Comparison of ENCODE assay signal across 2 cellular contexts in the genomic region with DNA sequence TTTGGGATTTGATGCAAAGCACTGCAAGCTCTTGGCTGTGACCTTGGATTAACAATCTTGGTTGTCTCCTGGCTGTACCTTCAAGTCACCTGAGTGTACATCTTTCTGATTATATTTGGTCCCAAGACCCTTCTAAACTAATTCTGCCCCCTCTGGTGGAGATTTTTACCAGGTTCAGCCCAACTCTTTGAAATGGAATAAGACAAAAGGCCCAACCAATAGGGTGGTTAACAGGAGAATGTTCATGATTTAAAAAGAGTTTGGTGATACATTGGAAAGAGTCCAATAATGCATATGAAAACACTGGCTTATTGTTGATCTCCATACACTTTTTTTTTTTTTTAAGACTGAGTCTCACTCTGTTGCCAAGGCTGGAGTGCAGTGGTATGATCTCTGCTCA.
TF ChIP-seq lines count a peak whose summit lies in the region.

No MANE protein-coding gene starts in this region.

TF ChIP-seq in SK-N-SH treated with all-trans-retinoic acid at 6 μM for 48 hours, 23 proteins besides CTCF, POLR2A, EP300 and RAD21:
- TF ChIP-seq, protein P1, sequence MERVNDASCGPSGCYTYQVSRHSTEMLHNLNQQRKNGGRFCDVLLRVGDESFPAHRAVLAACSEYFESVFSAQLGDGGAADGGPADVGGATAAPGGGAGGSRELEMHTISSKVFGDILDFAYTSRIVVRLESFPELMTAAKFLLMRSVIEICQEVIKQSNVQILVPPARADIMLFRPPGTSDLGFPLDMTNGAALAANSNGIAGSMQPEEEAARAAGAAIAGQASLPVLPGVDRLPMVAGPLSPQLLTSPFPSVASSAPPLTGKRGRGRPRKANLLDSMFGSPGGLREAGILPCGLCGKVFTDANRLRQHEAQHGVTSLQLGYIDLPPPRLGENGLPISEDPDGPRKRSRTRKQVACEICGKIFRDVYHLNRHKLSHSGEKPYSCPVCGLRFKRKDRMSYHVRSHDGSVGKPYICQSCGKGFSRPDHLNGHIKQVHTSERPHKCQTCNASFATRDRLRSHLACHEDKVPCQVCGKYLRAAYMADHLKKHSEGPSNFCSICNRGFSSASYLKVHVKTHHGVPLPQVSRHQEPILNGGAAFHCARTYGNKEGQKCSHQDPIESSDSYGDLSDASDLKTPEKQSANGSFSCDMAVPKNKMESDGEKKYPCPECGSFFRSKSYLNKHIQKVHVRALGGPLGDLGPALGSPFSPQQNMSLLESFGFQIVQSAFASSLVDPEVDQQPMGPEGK (CRISPR knock-in tag; IDR thresholded peaks at IDR 0.05; ENCODE audit: borderline replicate concordance), result no peak
- TF ChIP-seq TOX (CRISPR knock-in tag; IDR thresholded peaks at IDR 0.05; ENCODE audit: borderline replicate concordance), result no peak
- TF ChIP-seq OSR1 (CRISPR knock-in tag; IDR thresholded peaks at IDR 0.05), result no peak
- TF ChIP-seq GLIS3 (CRISPR knock-in tag; IDR thresholded peaks at IDR 0.05), result no peak
- no peak for TF ChIP-seq SNAI2 (CRISPR knock-in tag; IDR thresholded peaks at IDR 0.05)
- TF ChIP-seq ZNF8 (CRISPR knock-in tag; IDR thresholded peaks at IDR 0.05), result no peak
- no peak for TF ChIP-seq ZFP3 (CRISPR knock-in tag; IDR thresholded peaks at IDR 0.05)
- TF ChIP-seq, protein P2, sequence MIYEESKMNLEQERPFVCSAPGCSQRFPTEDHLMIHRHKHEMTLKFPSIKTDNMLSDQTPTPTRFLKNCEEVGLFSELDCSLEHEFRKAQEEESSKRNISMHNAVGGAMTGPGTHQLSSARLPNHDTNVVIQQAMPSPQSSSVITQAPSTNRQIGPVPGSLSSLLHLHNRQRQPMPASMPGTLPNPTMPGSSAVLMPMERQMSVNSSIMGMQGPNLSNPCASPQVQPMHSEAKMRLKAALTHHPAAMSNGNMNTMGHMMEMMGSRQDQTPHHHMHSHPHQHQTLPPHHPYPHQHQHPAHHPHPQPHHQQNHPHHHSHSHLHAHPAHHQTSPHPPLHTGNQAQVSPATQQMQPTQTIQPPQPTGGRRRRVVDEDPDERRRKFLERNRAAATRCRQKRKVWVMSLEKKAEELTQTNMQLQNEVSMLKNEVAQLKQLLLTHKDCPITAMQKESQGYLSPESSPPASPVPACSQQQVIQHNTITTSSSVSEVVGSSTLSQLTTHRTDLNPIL (CRISPR knock-in tag; IDR thresholded peaks at IDR 0.05; ENCODE audit: low read depth), result no peak
- no peak for TF ChIP-seq ZNF565 (CRISPR knock-in tag; conservative IDR thresholded peaks at IDR 0.05; ENCODE audit: low read depth)
- no peak for TF ChIP-seq TCF4 (CRISPR knock-in tag; IDR thresholded peaks at IDR 0.05; ENCODE audit: borderline replicate concordance)
- no peak for TF ChIP-seq CSDC2 (CRISPR knock-in tag; IDR thresholded peaks at IDR 0.05)
- TF ChIP-seq, protein P3, sequence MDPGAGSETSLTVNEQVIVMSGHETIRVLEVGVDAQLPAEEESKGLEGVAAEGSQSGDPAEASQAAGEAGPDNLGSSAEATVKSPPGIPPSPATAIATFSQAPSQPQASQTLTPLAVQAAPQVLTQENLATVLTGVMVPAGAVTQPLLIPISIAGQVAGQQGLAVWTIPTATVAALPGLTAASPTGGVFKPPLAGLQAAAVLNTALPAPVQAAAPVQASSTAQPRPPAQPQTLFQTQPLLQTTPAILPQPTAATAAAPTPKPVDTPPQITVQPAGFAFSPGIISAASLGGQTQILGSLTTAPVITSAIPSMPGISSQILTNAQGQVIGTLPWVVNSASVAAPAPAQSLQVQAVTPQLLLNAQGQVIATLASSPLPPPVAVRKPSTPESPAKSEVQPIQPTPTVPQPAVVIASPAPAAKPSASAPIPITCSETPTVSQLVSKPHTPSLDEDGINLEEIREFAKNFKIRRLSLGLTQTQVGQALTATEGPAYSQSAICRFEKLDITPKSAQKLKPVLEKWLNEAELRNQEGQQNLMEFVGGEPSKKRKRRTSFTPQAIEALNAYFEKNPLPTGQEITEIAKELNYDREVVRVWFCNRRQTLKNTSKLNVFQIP (CRISPR knock-in tag; IDR thresholded peaks at IDR 0.05; ENCODE audit: borderline replicate concordance, low read depth), result no peak

TF ChIP-seq in K562, 482 proteins besides CTCF, POLR2A, EP300 and RAD21 (continued from another document):
- TF ChIP-seq, protein P4, sequence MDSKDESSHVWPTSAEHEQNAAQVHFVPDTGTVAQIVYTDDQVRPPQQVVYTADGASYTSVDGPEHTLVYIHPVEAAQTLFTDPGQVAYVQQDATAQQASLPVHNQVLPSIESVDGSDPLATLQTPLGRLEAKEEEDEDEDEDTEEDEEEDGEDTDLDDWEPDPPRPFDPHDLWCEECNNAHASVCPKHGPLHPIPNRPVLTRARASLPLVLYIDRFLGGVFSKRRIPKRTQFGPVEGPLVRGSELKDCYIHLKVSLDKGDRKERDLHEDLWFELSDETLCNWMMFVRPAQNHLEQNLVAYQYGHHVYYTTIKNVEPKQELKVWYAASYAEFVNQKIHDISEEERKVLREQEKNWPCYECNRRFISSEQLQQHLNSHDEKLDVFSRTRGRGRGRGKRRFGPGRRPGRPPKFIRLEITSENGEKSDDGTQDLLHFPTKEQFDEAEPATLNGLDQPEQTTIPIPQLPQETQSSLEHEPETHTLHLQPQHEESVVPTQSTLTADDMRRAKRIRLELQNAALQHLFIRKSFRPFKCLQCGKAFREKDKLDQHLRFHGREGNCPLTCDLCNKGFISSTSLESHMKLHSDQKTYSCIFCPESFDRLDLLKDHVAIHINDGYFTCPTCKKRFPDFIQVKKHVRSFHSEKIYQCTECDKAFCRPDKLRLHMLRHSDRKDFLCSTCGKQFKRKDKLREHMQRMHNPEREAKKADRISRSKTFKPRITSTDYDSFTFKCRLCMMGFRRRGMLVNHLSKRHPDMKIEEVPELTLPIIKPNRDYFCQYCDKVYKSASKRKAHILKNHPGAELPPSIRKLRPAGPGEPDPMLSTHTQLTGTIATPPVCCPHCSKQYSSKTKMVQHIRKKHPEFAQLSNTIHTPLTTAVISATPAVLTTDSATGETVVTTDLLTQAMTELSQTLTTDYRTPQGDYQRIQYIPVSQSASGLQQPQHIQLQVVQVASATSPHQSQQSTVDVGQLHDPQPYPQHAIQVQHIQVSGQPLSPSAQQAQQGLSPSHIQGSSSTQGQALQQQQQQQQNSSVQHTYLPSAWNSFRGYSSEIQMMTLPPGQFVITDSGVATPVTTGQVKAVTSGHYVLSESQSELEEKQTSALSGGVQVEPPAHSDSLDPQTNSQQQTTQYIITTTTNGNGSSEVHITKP (IDR thresholded peaks at IDR 0.05; ENCODE audit: partially characterized antibody), result peak; percentile 30
- TF ChIP-seq POLR2H (tag; IDR thresholded peaks at IDR 0.05; ENCODE audit: low read depth), result no peak
